ENCODE assay signal across 1 cellular context in the genomic region with DNA sequence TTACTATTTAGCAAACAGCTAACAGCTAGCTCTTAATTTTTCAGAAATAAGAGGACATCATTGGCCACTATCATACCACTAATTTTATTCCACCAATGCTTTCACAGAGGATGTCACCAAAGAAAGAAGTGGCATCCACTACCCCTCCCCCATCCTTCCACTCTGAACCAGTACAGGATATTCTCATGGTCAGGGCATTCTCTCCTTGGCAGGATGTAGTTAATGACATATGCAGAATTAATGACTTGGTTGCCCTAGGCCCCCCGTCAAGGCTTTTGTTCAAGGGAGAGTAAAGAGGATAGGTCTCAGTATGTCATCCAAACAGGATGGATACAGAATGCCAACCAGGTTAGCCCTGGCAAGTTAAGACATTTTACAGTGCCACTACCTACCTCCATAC.
TF ChIP-seq lines count a peak whose summit lies in the region.

No MANE protein-coding gene starts in this region.

TF ChIP-seq in endothelial cell of umbilical vein, 7 proteins besides CTCF, POLR2A, EP300 and RAD21:
- TF ChIP-seq GATA2 (IDR thresholded peaks at IDR 0.05; ENCODE audit: insufficient read depth, insufficient read length, low read depth, low read length) (no peak), POLR2AphosphoS5 (IDR thresholded peaks at IDR 0.05; ENCODE audit: insufficient read depth, low read depth, low read length) (no peak), JUN (IDR thresholded peaks at IDR 0.05; ENCODE audit: borderline replicate concordance, insufficient read depth, insufficient read length, low read depth) (no peak), MYC (IDR thresholded peaks at IDR 0.05; ENCODE audit: low read depth, low read length) (no peak), FOS (IDR thresholded peaks at IDR 0.05; ENCODE audit: borderline replicate concordance, insufficient read depth, low read length) (no peak), EZH2 (IDR thresholded peaks at IDR 0.05; ENCODE audit: borderline replicate concordance, low read depth, low read length, severe bottlenecking) (no peak)
- TF ChIP-seq, protein P1, sequence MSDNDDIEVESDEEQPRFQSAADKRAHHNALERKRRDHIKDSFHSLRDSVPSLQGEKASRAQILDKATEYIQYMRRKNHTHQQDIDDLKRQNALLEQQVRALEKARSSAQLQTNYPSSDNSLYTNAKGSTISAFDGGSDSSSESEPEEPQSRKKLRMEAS (IDR thresholded peaks at IDR 0.05; ENCODE audit: insufficient read depth, insufficient read length) = no peak
